Comparison of ENCODE assay signal across 15 cellular contexts in genomic region chr7:150971242-150972048, GRCh38. TPM values are rescaled to one million over a fixed set of nuclear protein-coding genes. Genes with fewer than 3 reads are reported as not detected.
DNase-seq lines count a peak whose midpoint lies in the region; ATAC-seq, FAIRE-seq and TF ChIP-seq lines count a peak whose summit lies in the region.
"Had no signal": no experiment of that assay in that cellular context is flagged by ENCODE, and none has a peak within 500 bp of the region (broad histone marks: within the 10 kb centered on the region; RNA-seq: fewer than 3 reads in every experiment).

No MANE protein-coding gene starts in this region.

- no peak for FAIRE-seq in small intestine (lab: Jason Lieb, UNC)
- FAIRE-seq: A549 had no signal

- no peaks in the 10 kb centered on the region for H3K36me3 ChIP-seq in small intestine (ENCODE audit: control insufficient read depth in 2 of 2, insufficient read depth in 2 of 2, low read length in 2 of 2)

- no peaks in the 10 kb centered on the region for H3K9me3 ChIP-seq in small intestine (ENCODE audit: control insufficient read depth, low read depth)
- H3K9me3 ChIP-seq: A549 had no signal

- peak overlapping the region in 1 of 2 donors; percentile 48 for H3K27ac ChIP-seq in small intestine (ENCODE audit: low read depth in 1 of 2, low read length in 1 of 2)
- H3K27ac ChIP-seq: A549, coronary artery had no signal

- peaks cover 0 to 3% of the 10 kb centered on the region in 2 donors for H3K27me3 ChIP-seq in small intestine (ENCODE audit: control insufficient read depth in 2 of 2, insufficient read depth in 2 of 2, low read length in 2 of 2)

- 25 to 49% (median 28%) methylated on average over 15 to 17 of the region's 17 CpGs for WGBS in small intestine, 3 donors

- no peak overlapping the region for H3K4me3 ChIP-seq in small intestine (ENCODE audit: low read depth in 1 of 2, low read length in 2 of 2)
- H3K4me3 ChIP-seq: A549, coronary artery had no signal

- ATAC-seq in SK-N-SH treated with all-trans-retinoic acid at 6 μM for 48 hours (peak; percentile 11), left lobe of liver (peak; percentile 17), GM19455 (IDR thresholded peaks at IDR 0.05; ENCODE audit: unreplicated experiment) (no peak)
- ATAC-seq: A549; activated CD8-positive, alpha-beta T cell treated with anti-CD3 and anti-CD28 coated beads for 36 hours; activated naive CD4-positive, alpha-beta T cell treated with anti-CD3 and anti-CD28 coated beads, Interleukin-2, amount 50 U/mL, for 72 hours had no signal

- DNase-seq in DMS79 treated with DMSO at 0.1 percent for 48 hours (lab: John Stamatoyannopoulos, UW) = peak; percentile 42
- DNase-seq in DMS79 (lab: John Stamatoyannopoulos, UW) = no peak
- DNase-seq in left lobe of liver (ENCODE audit: low spot score) = no peak
- peak; percentile 24 for DNase-seq in small intestine
- DNase-seq in activated effector memory CD4-positive, alpha-beta T cell treated with anti-CD3 and anti-CD28 coated beads, Interleukin-2, amount 50 U/mL, for 16 hours = no peak
- no peak for DNase-seq in globus pallidus (ENCODE audit: low spot score)
- DNase-seq: activated CD8-positive, alpha-beta T cell treated with anti-CD3 and anti-CD28 coated beads for 36 hours; foreskin fibroblast had no signal

- peaks cover 0 to 4% of the 10 kb centered on the region in 2 donors for H3K4me1 ChIP-seq in small intestine (ENCODE audit: control insufficient read depth in 2 of 2, insufficient read depth in 1 of 2, low read depth in 1 of 2, low read length in 1 of 2)

TF ChIP-seq in SK-N-SH treated with all-trans-retinoic acid at 6 μM for 48 hours, 23 proteins besides CTCF, POLR2A, EP300 and RAD21:
- TF ChIP-seq TSHZ2 (CRISPR knock-in tag; IDR thresholded peaks at IDR 0.05) = peak; percentile 56; the same call in 1 of the 2 replicates
- TF ChIP-seq TCF4 (CRISPR knock-in tag; IDR thresholded peaks at IDR 0.05; ENCODE audit: borderline replicate concordance) = no peak

RNA-seq across cellular contexts. Expression of gene KCNH2, which starts 6.7 kb away (rescaled TPM):
- total RNA-seq in left lobe of liver = 0.28 TPM
- polyA plus RNA-seq in small intestine = 1 to 10 TPM in 2 of 3 donors, not detected in 1; 2.4 to 5.7 TPM

RNA-seq across cellular contexts. Expression of gene NOS3, which starts 19.4 kb away (rescaled TPM):
- 8.7 TPM for total RNA-seq in left lobe of liver
- 10 to 100 TPM in 1 of 3 donors, under 1 TPM in 2; 0.45 to 14.7 (median 0.54) TPM for polyA plus RNA-seq in small intestine
- total RNA-seq: M059J had no signal

RNA-seq across cellular contexts. Expression of gene ATG9B, which starts 52.8 kb away (rescaled TPM):
- not detected for total RNA-seq in left lobe of liver
- 1 to 10 TPM in 1 of 3 donors, under 1 TPM in 2; 0.22 to 1.6 (median 0.52) TPM for polyA plus RNA-seq in small intestine
- total RNA-seq: Daoy, M059J had no signal

RNA-seq across cellular contexts. Expression of gene ABCB8, which starts 56.8 kb away (rescaled TPM):
- 29.1 TPM for total RNA-seq in left lobe of liver
- polyA plus RNA-seq in small intestine = 10 to 100 TPM; 15.4 to 29.9 (median 15.7) TPM

Comparison
In these comparisons a context has a peak if more than half of its experiments do, and no peak if none do; other contexts are left out.
1. DNase-seq: peak in DMS79 treated with DMSO at 0.1 percent for 48 hours (single experiment) and small intestine (single experiment); none in DMS79 (single experiment), left lobe of liver (single experiment), activated effector memory CD4-positive, alpha-beta T cell treated with anti-CD3 and anti-CD28 coated beads, Interleukin-2, amount 50 U/mL, for 16 hours (single experiment) and globus pallidus (single experiment).